Comparison of ENCODE assay signal across 15 cellular contexts in the genomic region with DNA sequence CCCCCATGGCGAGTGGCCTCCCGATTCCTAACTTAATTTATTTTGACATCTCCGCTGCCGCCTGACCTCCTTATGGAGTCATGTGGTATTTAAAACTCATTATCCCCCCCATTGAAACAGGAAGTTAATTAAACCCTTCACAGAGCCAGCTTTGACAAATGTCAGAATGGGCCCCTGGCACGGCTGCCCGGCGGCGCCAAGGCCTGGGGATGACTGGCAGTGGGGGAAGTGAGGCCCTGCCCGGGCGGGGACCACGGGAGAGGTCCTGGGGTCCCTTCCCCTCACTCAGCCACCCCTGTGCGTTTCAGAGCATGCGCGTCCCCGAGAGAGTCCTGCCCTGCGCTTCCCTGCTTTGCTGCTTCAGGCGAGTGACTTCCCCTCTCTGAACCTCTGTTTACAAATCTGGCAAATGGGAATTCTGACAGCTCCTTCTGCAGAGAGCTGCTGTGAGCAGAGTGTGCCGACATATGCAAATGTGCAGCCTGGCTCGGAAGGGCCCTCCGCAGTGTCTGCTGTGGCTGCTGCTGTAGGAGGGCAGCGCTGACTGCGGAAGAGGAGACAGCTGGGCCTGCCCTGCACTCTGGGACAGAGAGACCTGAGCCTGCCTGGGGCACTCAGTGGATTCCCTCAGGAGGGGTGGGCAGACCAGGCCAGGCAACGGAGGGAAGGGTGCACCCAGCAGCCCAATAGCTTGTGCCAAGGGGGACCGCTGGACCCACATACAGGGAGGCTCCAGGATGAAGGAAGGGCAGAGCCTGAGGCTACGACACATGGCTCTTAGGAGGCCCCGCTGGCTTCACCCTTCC. TPM values are rescaled to one million over a fixed set of nuclear protein-coding genes. Genes with fewer than 3 reads are reported as not detected.
DNase-seq lines count a peak whose midpoint lies in the region; ATAC-seq and TF ChIP-seq lines count a peak whose summit lies in the region.
"Had no signal": no experiment of that assay in that cellular context is flagged by ENCODE, and none has a peak within 500 bp of the region (broad histone marks: within the 10 kb centered on the region; RNA-seq: fewer than 3 reads in every experiment).

No MANE protein-coding gene starts in this region.

- no peaks in the 10 kb centered on the region for H3K9me3 Mint-ChIP-seq in CD4-positive, alpha-beta T cell
- peaks cover 0 to 5% (median 0%) of the 10 kb centered on the region in 5 experiments for H3K9me3 Mint-ChIP-seq in brain
- H3K9me3 Mint-ChIP-seq: activated T-cell treated with anti-CD3 and anti-CD28 coated beads, Interleukin-2, amount 50 U/mL, for 72 hours; H9 had no signal

- in situ Hi-C loops in brain microvascular endothelial cell (cut with HindIII; ENCODE audit: low pct_ligation_motif_present, low sequenced_read_pairs), result loop anchor here (25.0 kb wide), 1 partner anchor 89 kb away; no protein-coding TSS in a partner anchor

- peak; percentile 72 for DNase-seq in A673 (ENCODE audit: low spot score)
- no peak for DNase-seq in CD4-positive, alpha-beta T cell
- DNase-seq in NOMO-1 treated with dmso at 0.1 percent for 144 hours (lab: John Stamatoyannopoulos, UW; ENCODE audit: unreplicated experiment), result peak; percentile 81
- no peak for DNase-seq in posterior cingulate gyrus
- DNase-seq in activated T-cell treated with anti-CD3 and anti-CD28 coated beads, Interleukin-2, amount 50 U/mL, for 1 hour, result no peak
- DNase-seq in cerebellar nuclear complex (lab: John Stamatoyannopoulos, UW), result no peak
- DNase-seq in brain microvascular endothelial cell, result no peak
- DNase-seq: activated CD4-positive, alpha-beta T cell treated with anti-CD3 and anti-CD28 coated beads, Interleukin-2, amount 50 U/mL, for 48 hours; activated T-cell treated with anti-CD3 and anti-CD28 coated beads, Interleukin-2, amount 50 U/mL, for 72 hours; central memory CD4-positive, alpha-beta T cell; DMS153; H9; NCI-H2171 had no signal

- TF ChIP-seq CTCF in A673 (conservative IDR thresholded peaks at IDR 0.05; ENCODE audit: low read depth, low read length), result no peak
- TF ChIP-seq CTCF in CD4-positive, alpha-beta T cell (IDR thresholded peaks at IDR 0.05), result no peak
- no peak for TF ChIP-seq CTCF in brain (conservative IDR thresholded peaks at IDR 0.05)
- TF ChIP-seq CTCF in brain microvascular endothelial cell (IDR thresholded peaks at IDR 0.05; ENCODE audit: low read depth, low read length, missing control alignments), result no peak

- H3K27me3 Mint-ChIP-seq in CD4-positive, alpha-beta T cell, result no peaks in the 10 kb centered on the region
- peaks cover 22% of the 10 kb centered on the region for H3K27me3 Mint-ChIP-seq in brain

- H3K4me3 ChIP-seq in A673 (ENCODE audit: low read depth, low read length, poor library complexity, severe bottlenecking) (no peak overlapping the region), brain microvascular endothelial cell (ENCODE audit: low read depth, low read length) (no peak overlapping the region)
- H3K4me3 ChIP-seq: tibial nerve had no signal

- no peak for ATAC-seq in CD4-positive, alpha-beta T cell (ENCODE audit: poor library complexity)
- ATAC-seq: activated T-cell treated with anti-CD3 and anti-CD28 coated beads, Interleukin-2, amount 50 U/mL, for 72 hours had no signal

- H3K27ac ChIP-seq in A673 (ENCODE audit: low read depth, low read length, poor library complexity, severe bottlenecking), result no peak overlapping the region
- H3K27ac ChIP-seq in CD4-positive, alpha-beta T cell (ENCODE audit: low read depth, low read length), result no peak overlapping the region
- H3K27ac ChIP-seq in brain microvascular endothelial cell, result no peak overlapping the region
- H3K27ac ChIP-seq: tibial nerve had no signal

- H3K36me3 ChIP-seq in A673 (ENCODE audit: insufficient read depth, low read length, poor library complexity, severe bottlenecking) (no peaks in the 10 kb centered on the region), brain microvascular endothelial cell (replicated peaks) (no peaks in the 10 kb centered on the region)
- H3K36me3 ChIP-seq: tibial nerve had no signal

- CTCF ChIA-PET in A673 (lab: Charles Lee), result no interaction called here
- CTCF ChIA-PET in CD4-positive, alpha-beta T cell (lab: Charles Lee), result no interaction called here

- no TSS peak for BruUV-seq in A673 (replicated peaks; lab: Mats Ljungman, UMichigan)

- POLR2A ChIA-PET in A673 (lab: Charles Lee; ENCODE audit: low non-redundant PET), result no interaction called here
- POLR2A ChIA-PET in CD4-positive, alpha-beta T cell (lab: Charles Lee), result no interaction called here

- H3K36me3 Mint-ChIP-seq in CD4-positive, alpha-beta T cell (ENCODE audit: low read depth), result peaks cover 5% of the 10 kb centered on the region
- no peaks in the 10 kb centered on the region for H3K36me3 Mint-ChIP-seq in brain

- intact Hi-C loops in A673 (cut with micrococcal nuclease; ENCODE audit: unreplicated experiment), result no loop called here
- intact Hi-C loops in CD4-positive, alpha-beta T cell (cut with DNase I, micrococcal nuclease), result no loop called here
- intact Hi-C loops in posterior cingulate gyrus (cut with DNase I), result no loop called here

- peaks cover 30% of the 10 kb centered on the region for H3K4me1 ChIP-seq in A673 (ENCODE audit: insufficient read depth, low read length, poor library complexity, severe bottlenecking)

- peaks cover 9% of the 10 kb centered on the region for H3K4me1 Mint-ChIP-seq in CD4-positive, alpha-beta T cell (ENCODE audit: low read depth)
- H3K4me1 Mint-ChIP-seq in brain, result peaks cover 32% of the 10 kb centered on the region

- H3K27me3 ChIP-seq in A673 (replicated peaks; ENCODE audit: insufficient read depth, low read depth, low read length, poor library complexity) (no peaks in the 10 kb centered on the region), brain microvascular endothelial cell (replicated peaks) (no peaks in the 10 kb centered on the region)
- no peaks in the 10 kb centered on the region for H3K27me3 ChIP-seq in CD4-positive, alpha-beta T cell (ENCODE audit: control insufficient read depth, insufficient read depth, low read length)

- H3K27ac Mint-ChIP-seq in CD4-positive, alpha-beta T cell, result no peak overlapping the region
- peak overlapping the region in 3 of 5 experiments; percentile 9 to 71 (median 42) for H3K27ac Mint-ChIP-seq in brain
- H3K27ac Mint-ChIP-seq: activated T-cell treated with anti-CD3 and anti-CD28 coated beads, Interleukin-2, amount 50 U/mL, for 72 hours; H9 had no signal

- H3K4me3 Mint-ChIP-seq in CD4-positive, alpha-beta T cell, result peak overlapping the region; percentile 45
- H3K4me3 Mint-ChIP-seq in brain, result peak overlapping the region in 1 of 5 experiments; percentile 11
- H3K4me3 Mint-ChIP-seq: activated T-cell treated with anti-CD3 and anti-CD28 coated beads, Interleukin-2, amount 50 U/mL, for 72 hours; H9 had no signal

- H3K9me3 ChIP-seq in A673 (ENCODE audit: low read depth, low read length, poor library complexity, severe bottlenecking), result no peaks in the 10 kb centered on the region
- no peaks in the 10 kb centered on the region for H3K9me3 ChIP-seq in CD4-positive, alpha-beta T cell (ENCODE audit: control insufficient read depth, low read length)
- H3K9me3 ChIP-seq: tibial nerve had no signal

RNA-seq across cellular contexts. Expression of a gene that starts 4.4 kb away (rescaled TPM):
- total RNA-seq in A673 (2021), result 5.6 and 6.7 TPM in 2 replicates
- 10 to 100 TPM; 22.8 to 24.2 TPM for total RNA-seq in CD4-positive, alpha-beta T cell
- polyA plus RNA-seq in brain (ENCODE audit: insufficient read depth, low read depth, low replicate concordance), result 9.8 TPM

Comparison
In these comparisons a context has a peak if more than half of its experiments do, and no peak if none do; other contexts are left out.
1. DNase-seq: peak in A673 (single experiment) and NOMO-1 treated with dmso at 0.1 percent for 144 hours (single experiment); none in CD4-positive, alpha-beta T cell (0 of 10), posterior cingulate gyrus (0 of 10), activated T-cell treated with anti-CD3 and anti-CD28 coated beads, Interleukin-2, amount 50 U/mL, for 1 hour (single experiment), cerebellar nuclear complex (0 of 2) and brain microvascular endothelial cell (single experiment).